Comparison of ENCODE assay signal across 1 cellular context in genomic region chr7:123209786-123210185, GRCh38.
A peak's percentile ranks its signal among the peaks of the same experiment; 100 is the strongest.
TF ChIP-seq lines count a peak whose summit lies in the region.

No MANE protein-coding gene starts in this region.

TF ChIP-seq in HepG2, 621 proteins besides CTCF, POLR2A, EP300 and RAD21 (continued from another document):
- no peak for TF ChIP-seq ZNF710 (CRISPR knock-in tag; IDR thresholded peaks at IDR 0.05; ENCODE audit: borderline replicate concordance)
- TF ChIP-seq, protein P1, sequence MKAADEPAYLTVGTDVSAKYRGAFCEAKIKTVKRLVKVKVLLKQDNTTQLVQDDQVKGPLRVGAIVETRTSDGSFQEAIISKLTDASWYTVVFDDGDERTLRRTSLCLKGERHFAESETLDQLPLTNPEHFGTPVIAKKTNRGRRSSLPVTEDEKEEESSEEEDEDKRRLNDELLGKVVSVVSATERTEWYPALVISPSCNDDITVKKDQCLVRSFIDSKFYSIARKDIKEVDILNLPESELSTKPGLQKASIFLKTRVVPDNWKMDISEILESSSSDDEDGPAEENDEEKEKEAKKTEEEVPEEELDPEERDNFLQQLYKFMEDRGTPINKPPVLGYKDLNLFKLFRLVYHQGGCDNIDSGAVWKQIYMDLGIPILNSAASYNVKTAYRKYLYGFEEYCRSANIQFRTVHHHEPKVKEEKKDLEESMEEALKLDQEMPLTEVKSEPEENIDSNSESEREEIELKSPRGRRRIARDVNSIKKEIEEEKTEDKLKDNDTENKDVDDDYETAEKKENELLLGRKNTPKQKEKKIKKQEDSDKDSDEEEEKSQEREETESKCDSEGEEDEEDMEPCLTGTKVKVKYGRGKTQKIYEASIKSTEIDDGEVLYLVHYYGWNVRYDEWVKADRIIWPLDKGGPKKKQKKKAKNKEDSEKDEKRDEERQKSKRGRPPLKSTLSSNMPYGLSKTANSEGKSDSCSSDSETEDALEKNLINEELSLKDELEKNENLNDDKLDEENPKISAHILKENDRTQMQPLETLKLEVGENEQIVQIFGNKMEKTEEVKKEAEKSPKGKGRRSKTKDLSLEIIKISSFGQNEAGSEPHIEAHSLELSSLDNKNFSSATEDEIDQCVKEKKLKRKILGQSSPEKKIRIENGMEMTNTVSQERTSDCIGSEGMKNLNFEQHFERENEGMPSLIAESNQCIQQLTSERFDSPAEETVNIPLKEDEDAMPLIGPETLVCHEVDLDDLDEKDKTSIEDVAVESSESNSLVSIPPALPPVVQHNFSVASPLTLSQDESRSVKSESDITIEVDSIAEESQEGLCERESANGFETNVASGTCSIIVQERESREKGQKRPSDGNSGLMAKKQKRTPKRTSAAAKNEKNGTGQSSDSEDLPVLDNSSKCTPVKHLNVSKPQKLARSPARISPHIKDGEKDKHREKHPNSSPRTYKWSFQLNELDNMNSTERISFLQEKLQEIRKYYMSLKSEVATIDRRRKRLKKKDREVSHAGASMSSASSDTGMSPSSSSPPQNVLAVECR (CRISPR knock-in tag; IDR thresholded peaks at IDR 0.05; ENCODE audit: borderline replicate concordance): no peak
- peak in 1 of 2 experiments; percentile 8; a peak in 1 of 4 replicates for TF ChIP-seq MAFK (conservative IDR thresholded peaks at IDR 0.05 in 1 of 2, IDR thresholded peaks at IDR 0.05 in 1 of 2; ENCODE audit: low read length in 2 of 2)
- TF ChIP-seq YEATS4 (CRISPR knock-in tag; IDR thresholded peaks at IDR 0.05; ENCODE audit: borderline replicate concordance): no peak
- no peak for TF ChIP-seq ZNF230 (CRISPR knock-in tag; IDR thresholded peaks at IDR 0.05)
- TF ChIP-seq REL (CRISPR knock-in tag; conservative IDR thresholded peaks at IDR 0.05): no peak
- TF ChIP-seq FOSL2 (CRISPR knock-in tag; IDR thresholded peaks at IDR 0.05): peak; percentile 57
TF ChIP-seq in HepG2: peak in this region for 2.
